Comparison of ENCODE assay signal across 15 cellular contexts in genomic region chr3:60053518-60054265, GRCh38.
DNase-seq lines count a peak whose midpoint lies in the region; TF ChIP-seq lines count a peak whose summit lies in the region.
"Had no signal": no experiment of that assay in that cellular context is flagged by ENCODE, and none has a peak within 500 bp of the region (broad histone marks: within the 10 kb centered on the region; RNA-seq: fewer than 3 reads in every experiment).

No MANE protein-coding gene starts in this region.

- peak; percentile 53 for DNase-seq in H4 (ENCODE audit: low spot score)
- DNase-seq in activated CD4-positive, alpha-beta T cell treated with anti-CD3 and anti-CD28 coated beads, Interleukin-2, amount 50 U/mL, for 48 hours, result peak; percentile 42 to 69
- DNase-seq in fibroblast of the conjunctiva (ENCODE audit: low read depth), result peak; percentile 40
- peak; percentile 7 to 25 for DNase-seq in stimulated activated CD8-positive, alpha-beta memory T cell treated with anti-CD3 and anti-CD28 coated beads, Interleukin-15, amount 100 ng/mL, for 48 hours (ENCODE audit: low read depth in 2 of 2)
- no peak for DNase-seq in NAMALWA (ENCODE audit: low spot score)
- DNase-seq in CD1c-positive myeloid dendritic cell (ENCODE audit: extremely low spot score), result no peak
- no peak for DNase-seq in NCI-H1105 treated with DMSO at 0.1 percent for 48 hours (lab: John Stamatoyannopoulos, UW)
- DNase-seq in GM13976 (ENCODE audit: low spot score), result no peak
- DNase-seq: colonic mucosa, DMS79 treated with DMSO at 0.1 percent for 48 hours, heart left ventricle, Kasumi-1, NCI-H510A, SHP77, thyroid gland had no signal

- no peak for TF ChIP-seq CTCF in GM13976 (IDR thresholded peaks at IDR 0.05; ENCODE audit: borderline replicate concordance, control extremely low read depth, extremely low read depth, insufficient read depth, missing control alignments)

- in situ Hi-C loops in GM13976 (cut with MboI; ENCODE audit: low sequenced_read_pairs, unreplicated experiment), result no loop called here

Comparison
In these comparisons a context has a peak if more than half of its experiments do, and no peak if none do; other contexts are left out.
1. DNase-seq: peak in H4 (single experiment), activated CD4-positive, alpha-beta T cell treated with anti-CD3 and anti-CD28 coated beads, Interleukin-2, amount 50 U/mL, for 48 hours (2 of 2), fibroblast of the conjunctiva (single experiment) and stimulated activated CD8-positive, alpha-beta memory T cell treated with anti-CD3 and anti-CD28 coated beads, Interleukin-15, amount 100 ng/mL, for 48 hours (2 of 2); none in NAMALWA (single experiment), CD1c-positive myeloid dendritic cell (single experiment), NCI-H1105 treated with DMSO at 0.1 percent for 48 hours (single experiment) and GM13976 (single experiment).